24 cellular contexts compared by ENCODE assay signal in the genomic region with DNA sequence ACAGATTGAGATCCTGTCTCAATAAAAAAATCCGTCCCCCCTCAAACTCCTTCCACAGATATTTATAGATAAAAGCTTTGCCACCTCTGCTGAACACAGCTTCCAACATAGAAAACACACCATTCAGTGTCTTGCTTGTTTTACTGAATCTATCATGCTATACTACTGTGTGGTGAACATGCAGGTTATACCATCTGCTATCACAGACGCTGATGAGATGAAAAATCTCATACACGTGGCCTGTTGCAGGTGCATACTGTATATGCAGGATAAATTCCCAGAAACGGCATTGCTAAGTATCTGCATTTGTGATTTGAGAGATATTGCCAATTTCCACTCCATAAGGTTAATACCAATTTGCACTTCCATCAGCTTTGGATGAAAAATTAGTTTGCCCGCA. TPM values are rescaled to one million over a fixed set of nuclear protein-coding genes. Genes with fewer than 3 reads are reported as not detected.
A peak's percentile ranks its signal among the peaks of the same experiment; 100 is the strongest.
DNase-seq lines count a peak whose midpoint lies in the region; ATAC-seq and TF ChIP-seq lines count a peak whose summit lies in the region.
"Had no signal": no experiment of that assay in that cellular context is flagged by ENCODE, and none has a peak within 500 bp of the region (broad histone marks: within the 10 kb centered on the region; RNA-seq: fewer than 3 reads in every experiment).

No MANE protein-coding gene starts in this region.

- no CpG with 5 or more reads among the region's 5 CpGs for WGBS in H9 (ENCODE audit: extremely low coverage, insufficient read length, low lambda C conversion rate)
- 77 to 94% methylated on average over 4 to 5 of the region's 5 CpGs for WGBS in endodermal cell (ENCODE audit: insufficient coverage in 1 of 2, insufficient read length in 1 of 2), 2 experiments

- no peak overlapping the region for H2BK15ac ChIP-seq in H9 (ENCODE audit: low read depth, low read length)

- no peak overlapping the region for H2BK120ac ChIP-seq in H9 (ENCODE audit: low read depth, low read length, poor library complexity, severe bottlenecking)

- H3T11ph ChIP-seq in H9 (ENCODE audit: low read length) = no peak overlapping the region

- H3K23me2 ChIP-seq in H9 (ENCODE audit: insufficient read length, low read depth, low read length, poor library complexity, severe bottlenecking) = no peaks in the 10 kb centered on the region

- POLR2A ChIA-PET in WTC11 (lab: Charles Lee) = no interaction called here

- H3K79me1 ChIP-seq in H9 (ENCODE audit: insufficient read depth, low read depth, low read length, poor library complexity, severe bottlenecking) = no peaks in the 10 kb centered on the region

- peak overlapping the region; percentile 81; the same call in 1 of the 2 replicates for H3K27ac ChIP-seq in GM23338 (ENCODE audit: low read depth)
- H3K27ac ChIP-seq in H9 (ENCODE audit: insufficient read length, low read depth, low read length) = no peak overlapping the region
- H3K27ac ChIP-seq in endodermal cell (ENCODE audit: low read depth, low read length) = no peak overlapping the region
- H3K27ac ChIP-seq: BLaER1 had no signal

- no peak overlapping the region for H2BK5ac ChIP-seq in H9 (ENCODE audit: insufficient read length, low read length)

- no peak overlapping the region for H3K14ac ChIP-seq in H9 (ENCODE audit: insufficient read depth, low read length)

- H3K9me3 Mint-ChIP-seq in GM23338 (no peaks in the 10 kb centered on the region; the same call in 2 of the 3 replicates), H9 (no peaks in the 10 kb centered on the region), WTC11 (no peaks in the 10 kb centered on the region), endodermal cell (no peaks in the 10 kb centered on the region), immature natural killer cell (no peaks in the 10 kb centered on the region)
- H3K9me3 Mint-ChIP-seq: CD14-positive monocyte; CD4-positive, alpha-beta memory T cell; CD4-positive, CD25-positive, alpha-beta regulatory T cell; CD8-positive, alpha-beta memory T cell had no signal

- H3K9ac ChIP-seq in H9 (ENCODE audit: extremely low read depth, insufficient read length, low read length) (no peak overlapping the region), endodermal cell (ENCODE audit: extremely low read depth, low read length, poor library complexity, severe bottlenecking) (no peak overlapping the region)
- H3K9ac ChIP-seq: BLaER1 had no signal

- H3K36me3 Mint-ChIP-seq in GM23338 (ENCODE audit: low read depth) (peaks cover 81% of the 10 kb centered on the region), H9 (ENCODE audit: insufficient read depth in 1 of 3, low read depth in 3 of 3) (peaks cover 29 to 65% (median 44%) of the 10 kb centered on the region in 3 experiments), WTC11 (peaks cover 71% of the 10 kb centered on the region), endodermal cell (ENCODE audit: low read depth) (peaks cover 17% of the 10 kb centered on the region), immature natural killer cell (no peaks in the 10 kb centered on the region)
- H3K36me3 Mint-ChIP-seq: CD14-positive monocyte; CD4-positive, alpha-beta memory T cell; CD4-positive, CD25-positive, alpha-beta regulatory T cell; CD8-positive, alpha-beta memory T cell had no signal

- peaks cover 33% of the 10 kb centered on the region for H3K36me3 ChIP-seq in GM23338 (ENCODE audit: insufficient read depth)
- H3K36me3 ChIP-seq in endodermal cell (ENCODE audit: control insufficient read depth, insufficient read depth, low read length) = peaks cover 7% of the 10 kb centered on the region
- H3K36me3 ChIP-seq: BE2C, BLaER1 had no signal

- H3K4ac ChIP-seq in H9 (ENCODE audit: low read depth, low read length) = no peak overlapping the region

- peak overlapping the region; percentile 15; the same call in 1 of the 2 replicates for H3K4me3 ChIP-seq in GM23338
- H3K4me3 ChIP-seq in endodermal cell (ENCODE audit: low read length) = peak overlapping the region; percentile 14
- H3K4me3 ChIP-seq: BLaER1 had no signal

- no peak for DNase-seq in GM23338 (ENCODE audit: low spot score)
- DNase-seq in H9 = no peak
- DNase-seq in WTC11 (ENCODE audit: low spot score) = no peak
- DNase-seq in endodermal cell = no peak
- DNase-seq in immature natural killer cell = no peak
- DNase-seq in NCI-H128 (lab: John Stamatoyannopoulos, UW; ENCODE audit: unreplicated experiment) = no peak
- DNase-seq: 8988T; ACHN; BE2C; C1 segment of cervical spinal cord; CD4-positive, alpha-beta memory T cell; CD4-positive, CD25-positive, alpha-beta regulatory T cell; CD8-positive, alpha-beta memory T cell; COR-L47; DMS 273 treated with DMSO at 0.1 percent for 48 hours; DMS153; DMS53; DMS79; GF-D8 had no signal

- H2BK20ac ChIP-seq in H9 (ENCODE audit: low read depth, low read length, poor library complexity, severe bottlenecking) = no peak overlapping the region

- no peak overlapping the region for H2AK5ac ChIP-seq in H9 (ENCODE audit: insufficient read length, low read length)

- CTCF ChIA-PET in WTC11 (lab: Charles Lee) = no interaction called here

- H3K4me2 ChIP-seq in GM23338 (peak overlapping the region; percentile 67), H9 (ENCODE audit: insufficient read depth, insufficient read length, low read length) (peak overlapping the region; percentile 56)
- H3K4me2 ChIP-seq: BLaER1 had no signal

- TF ChIP-seq CTCF in GM23338 (conservative IDR thresholded peaks at IDR 0.05; ENCODE audit: low read depth in 2 of 2) (no peak), H9 (conservative IDR thresholded peaks at IDR 0.05) (no peak), WTC11 (IDR thresholded peaks at IDR 0.05) (no peak), endodermal cell (conservative IDR thresholded peaks at IDR 0.05) (no peak)

- H3K18ac ChIP-seq in H9 (ENCODE audit: insufficient read length, low read depth, low read length) = no peak overlapping the region

- peaks cover 30% of the 10 kb centered on the region for H3K4me1 Mint-ChIP-seq in GM23338
- peaks cover 45 to 47% of the 10 kb centered on the region in 2 experiments for H3K4me1 Mint-ChIP-seq in H9
- peaks cover 49% of the 10 kb centered on the region for H3K4me1 Mint-ChIP-seq in WTC11
- H3K4me1 Mint-ChIP-seq in endodermal cell = peaks cover 42% of the 10 kb centered on the region
- H3K4me1 Mint-ChIP-seq in immature natural killer cell = no peaks in the 10 kb centered on the region
- H3K4me1 Mint-ChIP-seq: CD4-positive, alpha-beta memory T cell; CD4-positive, CD25-positive, alpha-beta regulatory T cell; CD8-positive, alpha-beta memory T cell had no signal

- ATAC-seq in GM23338 (no peak), WTC11 (no peak), HG03571 (IDR thresholded peaks at IDR 0.05; ENCODE audit: unreplicated experiment) (no peak), HG02678 (IDR thresholded peaks at IDR 0.05; ENCODE audit: unreplicated experiment) (no peak)

- no peak overlapping the region for H3K27ac Mint-ChIP-seq in GM23338
- no peak overlapping the region for H3K27ac Mint-ChIP-seq in H9
- H3K27ac Mint-ChIP-seq in WTC11 = peak overlapping the region; percentile 24; the same call in 1 of the 2 replicates
- H3K27ac Mint-ChIP-seq in endodermal cell = no peak overlapping the region
- no peak overlapping the region for H3K27ac Mint-ChIP-seq in immature natural killer cell
- H3K27ac Mint-ChIP-seq: CD4-positive, alpha-beta memory T cell; CD4-positive, CD25-positive, alpha-beta regulatory T cell had no signal

- H3F3A ChIP-seq in GM23338 (replicated peaks; ENCODE audit: low read depth) = peaks cover 38% of the 10 kb centered on the region

- no peaks in the 10 kb centered on the region for H3K27me3 ChIP-seq in GM23338 (ENCODE audit: insufficient read depth)
- no peaks in the 10 kb centered on the region for H3K27me3 ChIP-seq in H9 (ENCODE audit: insufficient read depth, low read length)
- H3K27me3 ChIP-seq in endodermal cell (ENCODE audit: control insufficient read depth, insufficient read depth, low read length, poor library complexity, severe bottlenecking) = no peaks in the 10 kb centered on the region
- H3K27me3 ChIP-seq: BE2C, BLaER1 had no signal

- H3K9me3 ChIP-seq in H9 (ENCODE audit: control insufficient read depth, low read depth, low read length) (no peaks in the 10 kb centered on the region), endodermal cell (ENCODE audit: control insufficient read depth, low read length) (peaks cover 4% of the 10 kb centered on the region)
- H3K9me3 ChIP-seq: BE2C, BLaER1 had no signal

- H2AFZ ChIP-seq in GM23338 (no peak overlapping the region), H9 (ENCODE audit: low read length) (no peak overlapping the region)

- peaks cover 4% of the 10 kb centered on the region for H4K20me1 ChIP-seq in GM23338 (replicated peaks; ENCODE audit: insufficient read depth)
- H4K20me1 ChIP-seq in H9 (ENCODE audit: control insufficient read depth, insufficient read depth, insufficient read length) = no peaks in the 10 kb centered on the region
- H4K20me1 ChIP-seq: BLaER1 had no signal

- H3K9me2 ChIP-seq in GM23338 (ENCODE audit: insufficient read depth) = no peaks in the 10 kb centered on the region

- H2BK12ac ChIP-seq in H9 (ENCODE audit: insufficient read length, low read depth, low read length) = no peak overlapping the region

- H3K56ac ChIP-seq in H9 (ENCODE audit: insufficient read length, low read depth, low read length) = no peak overlapping the region

- no peak overlapping the region for H4K8ac ChIP-seq in H9 (replicated peaks; ENCODE audit: insufficient read length, low read depth, low read length)

- H3K4me3 Mint-ChIP-seq in GM23338 (no peak overlapping the region), H9 (no peak overlapping the region), WTC11 (peak overlapping the region; percentile 95), endodermal cell (no peak overlapping the region), immature natural killer cell (no peak overlapping the region)
- H3K4me3 Mint-ChIP-seq: CD14-positive monocyte; CD4-positive, alpha-beta memory T cell; CD4-positive, CD25-positive, alpha-beta regulatory T cell; CD8-positive, alpha-beta memory T cell had no signal

- H4K5ac ChIP-seq in H9 (ENCODE audit: insufficient read length, low read depth, low read length) = no peak overlapping the region

- H3K27me3 Mint-ChIP-seq in GM23338 (ENCODE audit: insufficient read depth, low read depth, poor library complexity) = peaks cover 15% of the 10 kb centered on the region
- H3K27me3 Mint-ChIP-seq in H9 (ENCODE audit: low read depth) = no peaks in the 10 kb centered on the region
- no peaks in the 10 kb centered on the region; the same call in 1 of the 2 replicates for H3K27me3 Mint-ChIP-seq in WTC11 (ENCODE audit: low read depth)
- H3K27me3 Mint-ChIP-seq in endodermal cell (ENCODE audit: insufficient read depth) = no peaks in the 10 kb centered on the region
- H3K27me3 Mint-ChIP-seq in immature natural killer cell (ENCODE audit: low read depth in 3 of 3) = peaks cover 0 to 2% (median 2%) of the 10 kb centered on the region in 3 donors

- no peak overlapping the region for H3K23ac ChIP-seq in H9 (ENCODE audit: insufficient read length, low read depth, low read length)

- no peak overlapping the region for H4K91ac ChIP-seq in H9 (ENCODE audit: insufficient read length, low read depth, low read length)

- H3K79me2 ChIP-seq in GM23338 (replicated peaks; ENCODE audit: insufficient read depth) = peaks cover 34% of the 10 kb centered on the region
- H3K79me2 ChIP-seq in H9 (ENCODE audit: insufficient read depth, low read length) = peaks cover 4% of the 10 kb centered on the region; the same call in 1 of the 2 replicates

- H3K4me1 ChIP-seq in GM23338 (ENCODE audit: insufficient read depth) (peaks cover 31% of the 10 kb centered on the region), H9 (ENCODE audit: insufficient read depth, low read length) (no peaks in the 10 kb centered on the region; the same call in 1 of the 2 replicates), endodermal cell (ENCODE audit: control insufficient read depth, insufficient read depth, low read length) (peaks cover 4% of the 10 kb centered on the region)
- H3K4me1 ChIP-seq: BLaER1 had no signal

RNA-seq across cellular contexts. Expression of gene IL34, which starts 30.4 kb away (rescaled TPM):
- total RNA-seq in GM23338 (2014; rRNA removed; shearing (Covaris generic)) = 4.6 and 6.6 TPM in 2 replicates
- polyA plus RNA-seq in GM23338 (2016; fragmentation: Nextera tagmentation; extraction: Ambion mirVana) = 3.1 and 4.3 TPM in 2 replicates
- total RNA-seq in H9 (2021) = 4.2 and 4.4 TPM in 2 replicates
- total RNA-seq in WTC11 (2021) = 6.0 to 8.8 TPM (median 7.5 TPM) in 3 replicates
- total RNA-seq in endodermal cell = 1 to 10 TPM; 3.0 to 5.6 TPM
- 1.3 TPM for polyA plus RNA-seq in endodermal cell (2013, experiment 1 of 2)
- 0.21 TPM for polyA plus RNA-seq in endodermal cell (2013, experiment 2 of 2)
- polyA plus RNA-seq in immature natural killer cell = not detected
- total RNA-seq: A673; CD4-positive, alpha-beta memory T cell; CD4-positive, CD25-positive, alpha-beta regulatory T cell; CD8-positive, alpha-beta memory T cell had no signal
- polyA plus RNA-seq: CD14-positive monocyte; CD4-positive, alpha-beta memory T cell; CD4-positive, CD25-positive, alpha-beta regulatory T cell; CD8-positive, alpha-beta memory T cell had no signal
